34 cellular contexts compared by ENCODE assay signal in genomic region chr14:90361865-90362557, GRCh38.
"Had no signal": no experiment of that assay in that cellular context is flagged by ENCODE, and none has a peak within 500 bp of the region (broad histone marks: within the 10 kb centered on the region; RNA-seq: fewer than 3 reads in every experiment).

No MANE protein-coding gene starts in this region.

- H3K27ac ChIP-seq: adrenal gland, body of pancreas, brain microvascular endothelial cell, breast epithelium, VCaP had no signal

- H3K27ac Mint-ChIP-seq: activated B cell treated with CpG ODN at 0.5 μM for 24 hours; activated CD4-positive, alpha-beta memory T cell treated with anti-CD3 and anti-CD28 coated beads for 36 hours; activated CD4-positive, alpha-beta T cell treated with anti-CD3 and anti-CD28 coated beads, Interleukin-2, amount 10 ng/mL, durations not matched to agents 24 days and 14 days; activated CD8-positive, alpha-beta T cell treated with anti-CD3 and anti-CD28 coated beads for 36 hours; activated naive CD4-positive, alpha-beta T cell treated with anti-CD3 and anti-CD28 coated beads, Interleukin-2, amount 10 ng/mL, durations not matched to agents 7 days and 5 days; activated naive CD4-positive, alpha-beta T cell treated with anti-CD3 and anti-CD28 coated beads, Interleukin-2, amount 50 U/mL, for 24 hours; activated naive CD8-positive, alpha-beta T cell treated with anti-CD3 and anti-CD28 coated beads for 36 hours; activated T-cell treated with anti-CD3 and anti-CD28 coated beads, Interleukin-2, amount 50 U/mL, for 72 hours; activated T-helper 1 cell treated with anti-CD3 and anti-CD28 coated beads, Interleukin-12 subunit alpha, Interleukin-12 subunit beta, Interleukin-2, Interleukin-4 antibody, amounts not matched to agents 30 ng/mL and 10 ng/mL and 1 ng/mL, durations not matched to agents 14 hours and 24 hours and 36 hours; activated T-helper 17 cell treated with anti-CD3 and anti-CD28 coated beads, Interleukin-2, amount 50 U/mL, for 72 hours; T-helper 1 cell treated with Interleukin-12 subunit alpha and Interleukin-12 subunit beta and Interleukin-4 antibody, amounts not matched to agents 30 μg/mL and 1 μg/mL, for 36 hours; T-helper 2 cell treated with Interferon-gamma antibody and Interleukin-4, amounts not matched to agents 5 μg/mL and 100 μg/mL, for 36 hours had no signal

- DNase-seq: activated B cell treated with CpG ODN at 0.5 μM for 24 hours; activated CD4-positive, alpha-beta memory T cell treated with anti-CD3 and anti-CD28 coated beads for 36 hours; activated CD4-positive, alpha-beta T cell treated with anti-CD3 and anti-CD28 coated beads for 4 hours; activated CD4-positive, alpha-beta T cell treated with anti-CD3 and anti-CD28 coated beads, Interleukin-2, amount 10 ng/mL, durations not matched to agents 24 days and 14 days; activated CD4-positive, alpha-beta T cell treated with anti-CD3 and anti-CD28 coated beads, Interleukin-2, amount 50 U/mL, for 1 hour; activated CD4-positive, alpha-beta T cell treated with anti-CD3 and anti-CD28 coated beads, Interleukin-2, amount 50 U/mL, for 4 hours; activated CD4-positive, CD25-positive, alpha-beta regulatory T cell treated with anti-CD3 and anti-CD28 coated beads, Interleukin-2, amount 50 U/mL, for 72 hours; activated CD8-positive, alpha-beta memory T cell treated with anti-CD3 and anti-CD28 coated beads, Interleukin-2, amount 50 U/mL, for 4 hours; activated CD8-positive, alpha-beta T cell treated with anti-CD3 and anti-CD28 coated beads for 36 hours; activated effector memory CD4-positive, alpha-beta T cell treated with anti-CD3 and anti-CD28 coated beads, Interleukin-2, amount 50 U/mL, for 16 hours; activated gamma-delta T cell treated with Interleukin-2 at 50 U/mL for 16 hours; activated naive CD4-positive, alpha-beta T cell; activated naive CD4-positive, alpha-beta T cell treated with anti-CD3 and anti-CD28 coated beads, Interleukin-2, amount 10 ng/mL, durations not matched to agents 7 days and 5 days; activated naive CD8-positive, alpha-beta T cell treated with anti-CD3 and anti-CD28 coated beads for 36 hours; activated T-cell treated with anti-CD3 and anti-CD28 coated beads for 4 hours; activated T-cell treated with anti-CD3 and anti-CD28 coated beads, Interleukin-2, amount 50 U/mL, for 1 hour; activated T-cell treated with anti-CD3 and anti-CD28 coated beads, Interleukin-2, amount 50 U/mL, for 4 hours; activated T-cell treated with anti-CD3 and anti-CD28 coated beads, Interleukin-2, amount 50 U/mL, for 72 hours; adrenal gland; amniotic stem cell; aorta; body of pancreas; brain microvascular endothelial cell; central memory CD4-positive, alpha-beta T cell; T-helper 1 cell; T-helper 2 cell; T-helper 9 cell had no signal

- H3K4me3 Mint-ChIP-seq: activated B cell treated with CpG ODN at 0.5 μM for 24 hours; activated CD4-positive, alpha-beta memory T cell treated with anti-CD3 and anti-CD28 coated beads for 36 hours; activated CD4-positive, alpha-beta T cell treated with anti-CD3 and anti-CD28 coated beads, Interleukin-2, amount 10 ng/mL, durations not matched to agents 24 days and 14 days; activated CD8-positive, alpha-beta T cell treated with anti-CD3 and anti-CD28 coated beads for 36 hours; activated naive CD4-positive, alpha-beta T cell treated with anti-CD3 and anti-CD28 coated beads, Interleukin-2, amount 10 ng/mL, durations not matched to agents 7 days and 5 days; activated naive CD4-positive, alpha-beta T cell treated with anti-CD3 and anti-CD28 coated beads, Interleukin-2, amount 50 U/mL, for 24 hours; activated naive CD8-positive, alpha-beta T cell treated with anti-CD3 and anti-CD28 coated beads for 36 hours; activated T-cell treated with anti-CD3 and anti-CD28 coated beads, Interleukin-2, amount 50 U/mL, for 4 hours; activated T-cell treated with anti-CD3 and anti-CD28 coated beads, Interleukin-2, amount 50 U/mL, for 72 hours; activated T-helper 1 cell treated with anti-CD3 and anti-CD28 coated beads, Interleukin-12 subunit alpha, Interleukin-12 subunit beta, Interleukin-2, Interleukin-4 antibody, amounts not matched to agents 30 ng/mL and 10 ng/mL and 1 ng/mL, durations not matched to agents 14 hours and 24 hours and 36 hours; activated T-helper 17 cell treated with anti-CD3 and anti-CD28 coated beads, Interleukin-2, amount 50 U/mL, for 72 hours; T-helper 1 cell treated with Interleukin-12 subunit alpha and Interleukin-12 subunit beta and Interleukin-4 antibody, amounts not matched to agents 30 μg/mL and 1 μg/mL, for 36 hours; T-helper 2 cell treated with Interferon-gamma antibody and Interleukin-4, amounts not matched to agents 5 μg/mL and 100 μg/mL, for 36 hours had no signal

- H3K9me3 Mint-ChIP-seq: activated B cell treated with CpG ODN at 0.5 μM for 24 hours; activated CD4-positive, alpha-beta memory T cell treated with anti-CD3 and anti-CD28 coated beads for 36 hours; activated CD4-positive, alpha-beta T cell treated with anti-CD3 and anti-CD28 coated beads, Interleukin-2, amount 10 ng/mL, durations not matched to agents 24 days and 14 days; activated CD8-positive, alpha-beta T cell treated with anti-CD3 and anti-CD28 coated beads for 36 hours; activated naive CD4-positive, alpha-beta T cell treated with anti-CD3 and anti-CD28 coated beads, Interleukin-2, amount 10 ng/mL, durations not matched to agents 7 days and 5 days; activated naive CD4-positive, alpha-beta T cell treated with anti-CD3 and anti-CD28 coated beads, Interleukin-2, amount 50 U/mL, for 24 hours; activated naive CD8-positive, alpha-beta T cell treated with anti-CD3 and anti-CD28 coated beads for 36 hours; activated T-cell treated with anti-CD3 and anti-CD28 coated beads, Interleukin-2, amount 50 U/mL, for 4 hours; activated T-cell treated with anti-CD3 and anti-CD28 coated beads, Interleukin-2, amount 50 U/mL, for 72 hours; activated T-helper 1 cell treated with anti-CD3 and anti-CD28 coated beads, Interleukin-12 subunit alpha, Interleukin-12 subunit beta, Interleukin-2, Interleukin-4 antibody, amounts not matched to agents 30 ng/mL and 10 ng/mL and 1 ng/mL, durations not matched to agents 14 hours and 24 hours and 36 hours; activated T-helper 17 cell treated with anti-CD3 and anti-CD28 coated beads, Interleukin-2, amount 50 U/mL, for 72 hours; T-helper 1 cell treated with Interleukin-12 subunit alpha and Interleukin-12 subunit beta and Interleukin-4 antibody, amounts not matched to agents 30 μg/mL and 1 μg/mL, for 36 hours; T-helper 2 cell treated with Interferon-gamma antibody and Interleukin-4, amounts not matched to agents 5 μg/mL and 100 μg/mL, for 36 hours had no signal

- H3K36me3 ChIP-seq: adrenal gland, brain microvascular endothelial cell, breast epithelium had no signal

- H3K27me3 Mint-ChIP-seq: activated naive CD4-positive, alpha-beta T cell treated with anti-CD3 and anti-CD28 coated beads, Interleukin-2, amount 50 U/mL, for 24 hours had no signal

- H3K9me3 ChIP-seq: adrenal gland, body of pancreas, breast epithelium had no signal

- H3K36me3 Mint-ChIP-seq: activated CD4-positive, alpha-beta memory T cell treated with anti-CD3 and anti-CD28 coated beads for 36 hours; activated naive CD4-positive, alpha-beta T cell treated with anti-CD3 and anti-CD28 coated beads, Interleukin-2, amount 10 ng/mL, durations not matched to agents 7 days and 5 days; activated naive CD4-positive, alpha-beta T cell treated with anti-CD3 and anti-CD28 coated beads, Interleukin-2, amount 50 U/mL, for 24 hours; activated naive CD8-positive, alpha-beta T cell treated with anti-CD3 and anti-CD28 coated beads for 36 hours had no signal

- H3K4me1 Mint-ChIP-seq: activated B cell treated with CpG ODN at 0.5 μM for 24 hours; activated CD4-positive, alpha-beta T cell treated with anti-CD3 and anti-CD28 coated beads, Interleukin-2, amount 10 ng/mL, durations not matched to agents 24 days and 14 days; activated naive CD4-positive, alpha-beta T cell treated with anti-CD3 and anti-CD28 coated beads, Interleukin-2, amount 10 ng/mL, durations not matched to agents 7 days and 5 days; activated naive CD4-positive, alpha-beta T cell treated with anti-CD3 and anti-CD28 coated beads, Interleukin-2, amount 50 U/mL, for 24 hours; activated naive CD8-positive, alpha-beta T cell treated with anti-CD3 and anti-CD28 coated beads for 36 hours; activated T-helper 17 cell treated with anti-CD3 and anti-CD28 coated beads, Interleukin-2, amount 50 U/mL, for 72 hours had no signal

- H3K4me3 ChIP-seq: adrenal gland, body of pancreas, breast epithelium had no signal

- ATAC-seq: activated CD8-positive, alpha-beta T cell treated with anti-CD3 and anti-CD28 coated beads for 36 hours; activated T-cell treated with anti-CD3 and anti-CD28 coated beads, Interleukin-2, amount 50 U/mL, for 4 hours; activated T-cell treated with anti-CD3 and anti-CD28 coated beads, Interleukin-2, amount 50 U/mL, for 72 hours; activated T-helper 17 cell treated with anti-CD3 and anti-CD28 coated beads, Interleukin-2, amount 50 U/mL, for 72 hours; body of pancreas had no signal

- H3K4me1 ChIP-seq: adrenal gland, body of pancreas, breast epithelium had no signal
